In the genomic region with DNA sequence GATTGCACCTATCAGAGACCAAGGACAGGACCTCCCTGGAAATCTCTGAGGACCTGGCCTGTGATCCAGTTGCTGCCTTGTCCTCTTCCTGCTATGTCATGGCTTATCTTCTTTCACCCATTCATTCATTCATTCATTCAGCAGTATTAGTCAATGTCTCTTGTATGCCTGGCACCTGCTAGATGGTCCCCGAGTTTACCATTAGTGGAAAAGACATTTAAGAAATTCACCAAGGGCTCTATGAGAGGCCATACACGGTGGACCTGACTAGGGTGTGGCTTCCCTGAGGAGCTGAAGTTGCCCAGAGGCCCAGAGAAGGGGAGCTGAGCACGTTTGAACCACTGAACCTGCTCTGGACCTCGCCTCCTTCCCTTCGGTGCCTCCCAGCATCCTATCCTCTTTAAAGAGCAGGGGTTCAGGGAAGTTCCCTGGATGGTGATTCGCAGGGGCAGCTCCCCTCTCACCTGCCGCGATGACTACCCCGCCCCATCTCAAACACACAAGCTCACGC, we compare ENCODE assay signal across 8 cellular contexts. TPM values are rescaled to one million over a fixed set of nuclear protein-coding genes. Genes with fewer than 3 reads are reported as not detected.
DNase-seq lines count a peak whose midpoint lies in the region; ATAC-seq, FAIRE-seq and TF ChIP-seq lines count a peak whose summit lies in the region.

No MANE protein-coding gene starts in this region.

- no peak for TF ChIP-seq CTCF in bronchial epithelial cell (IDR thresholded peaks at IDR 0.05; ENCODE audit: insufficient read depth, low read length, severe bottlenecking)
- TF ChIP-seq CTCF in mucosa of descending colon (IDR thresholded peaks at IDR 0.05): no peak

- H3K9me3 Mint-ChIP-seq in stimulated activated naive CD8-positive, alpha-beta T cell treated with anti-CD3 and anti-CD28 coated beads, Interleukin-15, Interleukin-2, amounts not matched to agents 100 ng/mL and 50 ng/mL, for 24 hours: no peaks in the 10 kb centered on the region

- CTCF ChIA-PET in HEK293T (lab: Yijun Ruan, JAX): interaction anchor here (0.5 to 1.9 kb wide), 10 partner anchors 9 to 1533 kb away, joined by 3 to 7 read pairs (median 4); no protein-coding TSS in a partner anchor

- no peaks in the 10 kb centered on the region for H3K9me3 ChIP-seq in mucosa of descending colon

- no peak for DNase-seq in stimulated activated naive CD8-positive, alpha-beta T cell treated with anti-CD3 and anti-CD28 coated beads, Interleukin-15, Interleukin-2, amounts not matched to agents 100 U/mL and 50 U/mL, for 24 hours
- DNase-seq in bronchial epithelial cell (ENCODE audit: low read depth) (no peak), mucosa of descending colon (no peak), islet precursor cell (no peak), HEK293T (ENCODE audit: extremely low spot score) (no peak)

- POLR2A ChIA-PET in HEK293T (lab: Yijun Ruan, JAX): interaction anchor here (0.6 to 3.6 kb wide), 28 partner anchors 8 to 615 kb away, joined by 3 to 124 read pairs (median 6); partner anchors contain the start of genes CABIN1, DERL3 and SLC2A11

- FAIRE-seq in bronchial epithelial cell (lab: Jason Lieb, UNC): no peak

- H3K27me3 Mint-ChIP-seq in stimulated activated naive CD8-positive, alpha-beta T cell treated with anti-CD3 and anti-CD28 coated beads, Interleukin-15, Interleukin-2, amounts not matched to agents 100 ng/mL and 50 ng/mL, for 24 hours: no peaks in the 10 kb centered on the region

- H3K4me3 ChIP-seq in bronchial epithelial cell (ENCODE audit: low read depth, low read length) (peak overlapping the region; percentile 76), mucosa of descending colon (peak overlapping the region; percentile 25)

- H3K36me3 Mint-ChIP-seq in stimulated activated naive CD8-positive, alpha-beta T cell treated with anti-CD3 and anti-CD28 coated beads, Interleukin-15, Interleukin-2, amounts not matched to agents 100 ng/mL and 50 ng/mL, for 24 hours (ENCODE audit: low read depth): peaks cover 32% of the 10 kb centered on the region

- peaks cover 29% of the 10 kb centered on the region for H3K4me1 Mint-ChIP-seq in stimulated activated naive CD8-positive, alpha-beta T cell treated with anti-CD3 and anti-CD28 coated beads, Interleukin-15, Interleukin-2, amounts not matched to agents 100 ng/mL and 50 ng/mL, for 24 hours (ENCODE audit: low read depth)

- H3K4me1 ChIP-seq in mucosa of descending colon (ENCODE audit: low read depth): peaks cover 7% of the 10 kb centered on the region

- peaks cover 18% of the 10 kb centered on the region for H3K36me3 ChIP-seq in bronchial epithelial cell (ENCODE audit: control insufficient read depth, insufficient read depth, low read length)
- no peaks in the 10 kb centered on the region for H3K36me3 ChIP-seq in mucosa of descending colon (ENCODE audit: low read depth)

- H3K27ac Mint-ChIP-seq in stimulated activated naive CD8-positive, alpha-beta T cell treated with anti-CD3 and anti-CD28 coated beads, Interleukin-15, Interleukin-2, amounts not matched to agents 100 ng/mL and 50 ng/mL, for 24 hours: peak overlapping the region; percentile 98

- H3K4me3 Mint-ChIP-seq in stimulated activated naive CD8-positive, alpha-beta T cell treated with anti-CD3 and anti-CD28 coated beads, Interleukin-15, Interleukin-2, amounts not matched to agents 100 ng/mL and 50 ng/mL, for 24 hours: peak overlapping the region; percentile 92

- no peaks in the 10 kb centered on the region for H3K27me3 ChIP-seq in bronchial epithelial cell (ENCODE audit: control insufficient read depth, insufficient read depth, low read length)

- intact Hi-C loops in mucosa of descending colon (cut with DNase I, micrococcal nuclease): no loop called here

- no peak for ATAC-seq in stimulated activated naive CD8-positive, alpha-beta T cell treated with anti-CD3 and anti-CD28 coated beads, Interleukin-15, Interleukin-2, amounts not matched to agents 100 U/mL and 50 U/mL, for 24 hours
- ATAC-seq in mucosa of descending colon (peak; percentile 1), HG02973 (IDR thresholded peaks at IDR 0.05; ENCODE audit: unreplicated experiment) (no peak), HG03095 (IDR thresholded peaks at IDR 0.05; ENCODE audit: unreplicated experiment) (no peak)

TF ChIP-seq in HEK293T, 16 proteins besides CTCF, POLR2A, EP300 and RAD21:
- TF ChIP-seq ZNF384 (IDR thresholded peaks at IDR 0.05): no peak

RNA-seq across cellular contexts. Expression of gene MIF, which starts 0.7 kb away (rescaled TPM):
- total RNA-seq in bronchial epithelial cell (252 and 448 TPM in 2 replicates), mucosa of descending colon (100 to 1,000 TPM; 142 to 414 (median 209) TPM)

RNA-seq across cellular contexts. Expression of gene SLC2A11, which starts 35.8 kb away (rescaled TPM):
- total RNA-seq in bronchial epithelial cell: 6.8 and 8.2 TPM in 2 replicates
- 10 to 100 TPM; 11.5 to 14.7 (median 12.5) TPM for total RNA-seq in mucosa of descending colon

RNA-seq across cellular contexts. Expression of gene DERL3, which starts 54.7 kb away (rescaled TPM):
- total RNA-seq in bronchial epithelial cell: 0.26 TPM in 2 replicates
- 10 to 100 TPM in 1 of 3 donors, 1 to 10 TPM in 2; 4.4 to 18.8 (median 7.9) TPM for total RNA-seq in mucosa of descending colon
